ENCODE assay signal across 1 cellular context in genomic region chr14:68927089-68927488, GRCh38.
TF ChIP-seq lines count a peak whose summit lies in the region.

No MANE protein-coding gene starts in this region.

TF ChIP-seq in H1, 55 proteins besides CTCF, POLR2A, EP300 and RAD21:
- no peak for TF ChIP-seq SUZ12 (IDR thresholded peaks at IDR 0.05; ENCODE audit: low read length)
- no peak for TF ChIP-seq CHD1 (IDR thresholded peaks at IDR 0.05; ENCODE audit: low read depth, low read length)
- TF ChIP-seq CREB1 (IDR thresholded peaks at IDR 0.05), result no peak
- TF ChIP-seq SIRT6 (IDR thresholded peaks at IDR 0.05; ENCODE audit: low read length), result no peak
- TF ChIP-seq SP4 (IDR thresholded peaks at IDR 0.05; ENCODE audit: low read length), result no peak
- TF ChIP-seq, protein P1, sequence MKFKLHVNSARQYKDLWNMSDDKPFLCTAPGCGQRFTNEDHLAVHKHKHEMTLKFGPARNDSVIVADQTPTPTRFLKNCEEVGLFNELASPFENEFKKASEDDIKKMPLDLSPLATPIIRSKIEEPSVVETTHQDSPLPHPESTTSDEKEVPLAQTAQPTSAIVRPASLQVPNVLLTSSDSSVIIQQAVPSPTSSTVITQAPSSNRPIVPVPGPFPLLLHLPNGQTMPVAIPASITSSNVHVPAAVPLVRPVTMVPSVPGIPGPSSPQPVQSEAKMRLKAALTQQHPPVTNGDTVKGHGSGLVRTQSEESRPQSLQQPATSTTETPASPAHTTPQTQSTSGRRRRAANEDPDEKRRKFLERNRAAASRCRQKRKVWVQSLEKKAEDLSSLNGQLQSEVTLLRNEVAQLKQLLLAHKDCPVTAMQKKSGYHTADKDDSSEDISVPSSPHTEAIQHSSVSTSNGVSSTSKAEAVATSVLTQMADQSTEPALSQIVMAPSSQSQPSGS (IDR thresholded peaks at IDR 0.05; ENCODE audit: low read length), result no peak
- no peak for TF ChIP-seq MAFK (IDR thresholded peaks at IDR 0.05; ENCODE audit: low read depth, low read length)
- TF ChIP-seq KDM1A (IDR thresholded peaks at IDR 0.05; ENCODE audit: borderline replicate concordance, low read length), result no peak
- TF ChIP-seq EGR1 (IDR thresholded peaks at IDR 0.05; ENCODE audit: borderline replicate concordance, low read depth, low read length), result no peak
- TF ChIP-seq, protein P2, sequence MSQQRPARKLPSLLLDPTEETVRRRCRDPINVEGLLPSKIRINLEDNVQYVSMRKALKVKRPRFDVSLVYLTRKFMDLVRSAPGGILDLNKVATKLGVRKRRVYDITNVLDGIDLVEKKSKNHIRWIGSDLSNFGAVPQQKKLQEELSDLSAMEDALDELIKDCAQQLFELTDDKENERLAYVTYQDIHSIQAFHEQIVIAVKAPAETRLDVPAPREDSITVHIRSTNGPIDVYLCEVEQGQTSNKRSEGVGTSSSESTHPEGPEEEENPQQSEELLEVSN (IDR thresholded peaks at IDR 0.05), result no peak
